In genomic region chr6:77106992-77107391, GRCh38 we compare ENCODE assay signal across 31 cellular contexts.
DNase-seq lines count a peak whose midpoint lies in the region; ATAC-seq and TF ChIP-seq lines count a peak whose summit lies in the region.
"Had no signal": no experiment of that assay in that cellular context is flagged by ENCODE, and none has a peak within 500 bp of the region (broad histone marks: within the 10 kb centered on the region; RNA-seq: fewer than 3 reads in every experiment).

No MANE protein-coding gene starts in this region.

- no peak overlapping the region for H3K9ac ChIP-seq in MM.1S (ENCODE audit: low read length)
- no peak overlapping the region for H3K9ac ChIP-seq in endodermal cell (ENCODE audit: extremely low read depth, low read length, poor library complexity, severe bottlenecking)
- H3K9ac ChIP-seq: KMS-11 had no signal

- H4K20me1 ChIP-seq in MM.1S (ENCODE audit: insufficient read depth, low read length): no peaks in the 10 kb centered on the region

- no peaks in the 10 kb centered on the region for H3K27me3 ChIP-seq in MM.1S (replicated peaks; ENCODE audit: insufficient read depth, low read length)
- H3K27me3 ChIP-seq in endodermal cell (ENCODE audit: control insufficient read depth, insufficient read depth, low read length, poor library complexity, severe bottlenecking): no peaks in the 10 kb centered on the region
- H3K27me3 ChIP-seq in psoas muscle (ENCODE audit: insufficient read depth in 3 of 3, low read length in 2 of 3): no peaks in the 10 kb centered on the region
- H3K27me3 ChIP-seq: colonic mucosa, foreskin keratinocyte had no signal

- H3K9me3 ChIP-seq in MM.1S (replicated peaks; ENCODE audit: insufficient read depth, low read length): no peaks in the 10 kb centered on the region
- no peaks in the 10 kb centered on the region for H3K9me3 ChIP-seq in endodermal cell (ENCODE audit: control insufficient read depth, low read length)
- no peaks in the 10 kb centered on the region for H3K9me3 ChIP-seq in psoas muscle
- H3K9me3 ChIP-seq: colonic mucosa, mucosa of descending colon had no signal

- H3K27ac Mint-ChIP-seq in endodermal cell: no peak overlapping the region
- H3K27ac Mint-ChIP-seq: activated naive CD8-positive, alpha-beta T cell; CD8-positive, alpha-beta memory T cell; natural killer cell treated with Interleukin-12 subunit alpha and Interleukin-12 subunit beta and Interleukin-15 and Interleukin-18, amount 100 ng/mL, for 72 hours; stimulated activated memory B cell treated with anti-CD40 and anti-IgM and Interleukin-4, amounts not matched to agents 10 μg/mL and 1 μg/mL and 100 μg/mL, for 72 hours had no signal

- peaks cover 23% of the 10 kb centered on the region for H3K4me1 Mint-ChIP-seq in endodermal cell
- H3K4me1 Mint-ChIP-seq: CD8-positive, alpha-beta memory T cell; stimulated activated memory B cell treated with anti-CD40 and anti-IgM and Interleukin-4, amounts not matched to agents 10 μg/mL and 1 μg/mL and 100 μg/mL, for 72 hours had no signal

- TF ChIP-seq CTCF in MM.1S (IDR thresholded peaks at IDR 0.05; ENCODE audit: low read length) (no peak), endodermal cell (conservative IDR thresholded peaks at IDR 0.05) (no peak), psoas muscle (IDR thresholded peaks at IDR 0.05) (no peak)

- intact Hi-C loops in psoas muscle (cut with DNase I): no loop called here

- H3K27me3 Mint-ChIP-seq in endodermal cell (ENCODE audit: insufficient read depth): no peaks in the 10 kb centered on the region
- H3K27me3 Mint-ChIP-seq: activated naive CD8-positive, alpha-beta T cell; CD8-positive, alpha-beta memory T cell; natural killer cell treated with Interleukin-12 subunit alpha and Interleukin-12 subunit beta and Interleukin-15 and Interleukin-18, amount 100 ng/mL, for 72 hours; stimulated activated memory B cell treated with anti-CD40 and anti-IgM and Interleukin-4, amounts not matched to agents 10 μg/mL and 1 μg/mL and 100 μg/mL, for 72 hours had no signal

- no peak overlapping the region for H3K4me3 ChIP-seq in MM.1S (ENCODE audit: low read length)
- no peak overlapping the region for H3K4me3 ChIP-seq in endodermal cell (ENCODE audit: low read length)
- no peak overlapping the region for H3K4me3 ChIP-seq in psoas muscle
- H3K4me3 ChIP-seq: colonic mucosa, mucosa of descending colon had no signal

- no peaks in the 10 kb centered on the region for H3K9me2 ChIP-seq in MM.1S (replicated peaks; ENCODE audit: insufficient read depth, low read length)

- peaks cover 2% of the 10 kb centered on the region for H3K36me3 Mint-ChIP-seq in endodermal cell (ENCODE audit: low read depth)
- H3K36me3 Mint-ChIP-seq: activated naive CD8-positive, alpha-beta T cell; CD8-positive, alpha-beta memory T cell; stimulated activated memory B cell treated with anti-CD40 and anti-IgM and Interleukin-4, amounts not matched to agents 10 μg/mL and 1 μg/mL and 100 μg/mL, for 72 hours had no signal

- no peaks in the 10 kb centered on the region for H3K9me3 Mint-ChIP-seq in endodermal cell

- H3K27ac ChIP-seq in MM.1S (ENCODE audit: low read length) (no peak overlapping the region), endodermal cell (ENCODE audit: low read depth, low read length) (no peak overlapping the region), psoas muscle (no peak overlapping the region)
- H3K27ac ChIP-seq: colonic mucosa, foreskin keratinocyte, KMS-11, VCaP had no signal

- H3K4me3 Mint-ChIP-seq in endodermal cell: no peak overlapping the region
- H3K4me3 Mint-ChIP-seq: activated naive CD8-positive, alpha-beta T cell; CD8-positive, alpha-beta memory T cell; natural killer cell treated with Interleukin-12 subunit alpha and Interleukin-12 subunit beta and Interleukin-15 and Interleukin-18, amount 100 ng/mL, for 72 hours; stimulated activated memory B cell treated with anti-CD40 and anti-IgM and Interleukin-4, amounts not matched to agents 10 μg/mL and 1 μg/mL and 100 μg/mL, for 72 hours had no signal

- H3F3A ChIP-seq in MM.1S (ENCODE audit: insufficient read depth, low read length): no peaks in the 10 kb centered on the region

- ATAC-seq in GM18870 (IDR thresholded peaks at IDR 0.05; ENCODE audit: unreplicated experiment) (peak; percentile 81), psoas muscle (peak in 3 of 4 donors; percentile 67 to 99 (median 98))
- ATAC-seq: foreskin keratinocyte; mucosa of descending colon; natural killer cell treated with Interleukin-12 subunit alpha and Interleukin-12 subunit beta and Interleukin-15 and Interleukin-18, amount 100 ng/mL, for 72 hours; Panc1; stimulated activated memory B cell treated with anti-CD40 and anti-IgM and Interleukin-4, amounts not matched to agents 10 μg/mL and 1 μg/mL and 100 μg/mL, for 72 hours had no signal

- H3K36me3 ChIP-seq in MM.1S (replicated peaks; ENCODE audit: insufficient read depth, low read length) (no peaks in the 10 kb centered on the region), endodermal cell (ENCODE audit: control insufficient read depth, insufficient read depth, low read length) (no peaks in the 10 kb centered on the region), psoas muscle (ENCODE audit: insufficient read depth in 1 of 2, low read depth in 1 of 2) (no peaks in the 10 kb centered on the region)
- H3K36me3 ChIP-seq: colonic mucosa had no signal

- H3K4me1 ChIP-seq in MM.1S (ENCODE audit: low read length): no peaks in the 10 kb centered on the region
- H3K4me1 ChIP-seq in endodermal cell (ENCODE audit: control insufficient read depth, insufficient read depth, low read length): no peaks in the 10 kb centered on the region
- H3K4me1 ChIP-seq in psoas muscle: no peaks in the 10 kb centered on the region
- H3K4me1 ChIP-seq: colonic mucosa, foreskin keratinocyte had no signal

- no peak overlapping the region for H2AFZ ChIP-seq in MM.1S (ENCODE audit: low read length)

- DNase-seq in MM.1S (peak; percentile 25), endodermal cell (peak; percentile 57), psoas muscle (no peak), midbrain (lab: John Stamatoyannopoulos, UW) (no peak), glomerular visceral epithelial cell (ENCODE audit: extremely low spot score) (no peak), NCI-H2227 (lab: John Stamatoyannopoulos, UW; ENCODE audit: unreplicated experiment) (no peak), NCI-H2107 treated with DMSO at 0.1 percent for 48 hours (lab: John Stamatoyannopoulos, UW; ENCODE audit: unreplicated experiment) (no peak)
- DNase-seq: activated CD4-positive, alpha-beta T cell treated with anti-CD3 and anti-CD28 coated beads for 48 hours; anterior cingulate cortex; CD8-positive, alpha-beta memory T cell; colonic mucosa; DMS 273 treated with DMSO at 0.1 percent for 48 hours; effector CD8-positive, alpha-beta T cell; foreskin keratinocyte; kidney glomerular epithelial cell; mucosa of descending colon; MV-4-11; NCI-H1436; NCI-H2081 treated with DMSO at 0.1 percent for 48 hours; NCI-H748 treated with DMSO at 0.1 percent for 48 hours; SHP77 treated with DMSO at 0.1 percent for 48 hours; SW 1271; T1000; trophoblast cell had no signal

- H3K4me2 ChIP-seq in MM.1S (ENCODE audit: low read depth, low read length): 0 out of 2 replicates have a peak overlapping the region, but pooled peaks have one; percentile 2
- H3K4me2 ChIP-seq: KMS-11 had no signal

- no peaks in the 10 kb centered on the region for H3K79me2 ChIP-seq in MM.1S (ENCODE audit: low read length)

- 80 to 84% methylated on average over 2 to 4 of the region's 4 CpGs for WGBS in endodermal cell (ENCODE audit: insufficient coverage in 1 of 2, insufficient read length in 1 of 2), 2 experiments
- WGBS in psoas muscle, 3 donors: 39 to 61% (median 49%) methylated on average over 4 of the region's 4 CpGs

Comparison
In these comparisons a context has a peak if more than half of its experiments do, and no peak if none do; other contexts are left out.
1. DNase-seq: peak in MM.1S (single experiment) and endodermal cell (single experiment); none in psoas muscle (0 of 2), midbrain (single experiment), glomerular visceral epithelial cell (single experiment), NCI-H2227 (single experiment) and NCI-H2107 treated with DMSO at 0.1 percent for 48 hours (single experiment).